In genomic region chr6:14695579-14695978, GRCh38 we compare ENCODE assay signal across 16 cellular contexts.
A peak's percentile ranks its signal among the peaks of the same experiment; 100 is the strongest.
DNase-seq lines count a peak whose midpoint lies in the region; ATAC-seq and TF ChIP-seq lines count a peak whose summit lies in the region.
"Had no signal": no experiment of that assay in that cellular context is flagged by ENCODE, and none has a peak within 500 bp of the region (broad histone marks: within the 10 kb centered on the region; RNA-seq: fewer than 3 reads in every experiment).

No MANE protein-coding gene starts in this region.

- H3K4me3 ChIP-seq in MG63 = no peak overlapping the region
- no peak overlapping the region for H3K4me3 ChIP-seq in prostate gland
- H3K4me3 ChIP-seq: GM23338 had no signal

- no peaks in the 10 kb centered on the region for H3K4me1 ChIP-seq in prostate gland (replicated peaks)

- no peak for TF ChIP-seq POLR2A in prostate gland (IDR thresholded peaks at IDR 0.05)

- peak; percentile 31 for DNase-seq in NCI-H146 treated with DMSO at 0.1 percent for 48 hours (lab: John Stamatoyannopoulos, UW; ENCODE audit: unreplicated experiment)
- DNase-seq in SW480 (ENCODE audit: low spot score) = peak; percentile 25
- DNase-seq in myocyte (ENCODE audit: low read depth) = peak; percentile 47
- no peak for DNase-seq in MG63
- no peak for DNase-seq in prostate gland (ENCODE audit: low spot score)
- DNase-seq: CD4-positive, alpha-beta T cell; NCI-H1092; NCI-H1694; NCI-H226; OCI-M1; SIG-M5; SW 1271 had no signal

- ATAC-seq in GM18502 (IDR thresholded peaks at IDR 0.05; ENCODE audit: poor library complexity, unreplicated experiment) = no peak
- no peak for ATAC-seq in GM18867 (IDR thresholded peaks at IDR 0.05; ENCODE audit: unreplicated experiment)
- ATAC-seq: GM23338 had no signal

- no peaks in the 10 kb centered on the region for H3K27me3 ChIP-seq in MG63
- no peaks in the 10 kb centered on the region for H3K27me3 ChIP-seq in prostate gland (replicated peaks; ENCODE audit: insufficient read depth)

- intact Hi-C loops in prostate gland (cut with DNase I) = no loop called here

- H3K9me3 ChIP-seq in MG63 (no peaks in the 10 kb centered on the region; the same call in none of the 2 replicates), prostate gland (no peaks in the 10 kb centered on the region)

- no peak overlapping the region for H3K27ac ChIP-seq in prostate gland
- H3K27ac ChIP-seq: KMS-11 had no signal

- TF ChIP-seq CTCF in prostate gland (IDR thresholded peaks at IDR 0.05) = no peak

- H3K36me3 ChIP-seq in MG63 (no peaks in the 10 kb centered on the region), prostate gland (no peaks in the 10 kb centered on the region)

- WGBS in prostate gland = 58% methylated on average over 6 of the region's 6 CpGs

Comparison
In these comparisons a context has a peak if more than half of its experiments do, and no peak if none do; other contexts are left out.
1. DNase-seq: peak in NCI-H146 treated with DMSO at 0.1 percent for 48 hours (single experiment), SW480 (single experiment) and myocyte (single experiment); none in MG63 (single experiment) and prostate gland (single experiment).